ENCODE assay signal across 10 cellular contexts in genomic region chr6:53103993-53104675, GRCh38. TPM values are rescaled to one million over a fixed set of nuclear protein-coding genes. Genes with fewer than 3 reads are reported as not detected.
DNase-seq lines count a peak whose midpoint lies in the region; ATAC-seq and TF ChIP-seq lines count a peak whose summit lies in the region.
"Had no signal": no experiment of that assay in that cellular context is flagged by ENCODE, and none has a peak within 500 bp of the region (broad histone marks: within the 10 kb centered on the region; RNA-seq: fewer than 3 reads in every experiment).

No MANE protein-coding gene starts in this region.

- no peaks in the 10 kb centered on the region for H3K9me3 Mint-ChIP-seq in osteocyte (ENCODE audit: unreplicated experiment)
- no peaks in the 10 kb centered on the region for H3K9me3 Mint-ChIP-seq in activated naive CD8-positive, alpha-beta T cell treated with anti-CD3 and anti-CD28 coated beads for 36 hours

- DNase-seq in NCI-H510A treated with DMSO at 0.1 percent for 48 hours (lab: John Stamatoyannopoulos, UW) (peak; percentile 52), NCI-H510A (lab: John Stamatoyannopoulos, UW) (no peak), NCI-H2227 treated with DMSO at 0.1 percent for 48 hours (lab: John Stamatoyannopoulos, UW) (peak; percentile 32), choroid plexus epithelial cell (ENCODE audit: low read depth) (peak; percentile 13), osteocyte (ENCODE audit: extremely low spot score, unreplicated experiment) (no peak), T-helper 9 cell (no peak)
- no peak for DNase-seq in activated naive CD8-positive, alpha-beta T cell treated with anti-CD3 and anti-CD28 coated beads for 36 hours
- DNase-seq: activated naive CD4-positive, alpha-beta T cell treated with Interleukin-2 at 50 U/mL for 16 hours had no signal

- peaks cover 8% of the 10 kb centered on the region for H3K4me1 Mint-ChIP-seq in osteocyte (ENCODE audit: unreplicated experiment)
- no peaks in the 10 kb centered on the region for H3K4me1 Mint-ChIP-seq in activated naive CD8-positive, alpha-beta T cell treated with anti-CD3 and anti-CD28 coated beads for 36 hours

- H3K27ac Mint-ChIP-seq in osteocyte (ENCODE audit: unreplicated experiment), result no peak overlapping the region
- no peak overlapping the region for H3K27ac Mint-ChIP-seq in activated naive CD8-positive, alpha-beta T cell treated with anti-CD3 and anti-CD28 coated beads for 36 hours

- TF ChIP-seq CTCF in choroid plexus epithelial cell (conservative IDR thresholded peaks at IDR 0.05; ENCODE audit: low read depth, low read length) (no peak), osteocyte (IDR thresholded peaks at IDR 0.05) (peak; percentile 42)

- no peaks in the 10 kb centered on the region for H3K27me3 Mint-ChIP-seq in osteocyte (ENCODE audit: unreplicated experiment)
- no peaks in the 10 kb centered on the region for H3K27me3 Mint-ChIP-seq in activated naive CD8-positive, alpha-beta T cell treated with anti-CD3 and anti-CD28 coated beads for 36 hours

- no peak for ATAC-seq in GM19455 (IDR thresholded peaks at IDR 0.05; ENCODE audit: unreplicated experiment)

- no peak overlapping the region for H3K4me3 Mint-ChIP-seq in osteocyte (ENCODE audit: unreplicated experiment)
- no peak overlapping the region for H3K4me3 Mint-ChIP-seq in activated naive CD8-positive, alpha-beta T cell treated with anti-CD3 and anti-CD28 coated beads for 36 hours

- H3K36me3 Mint-ChIP-seq in osteocyte (ENCODE audit: unreplicated experiment), result peaks cover 16% of the 10 kb centered on the region
- H3K36me3 Mint-ChIP-seq in activated naive CD8-positive, alpha-beta T cell treated with anti-CD3 and anti-CD28 coated beads for 36 hours, result peaks cover 5% of the 10 kb centered on the region

- no peak overlapping the region for H3K4me3 ChIP-seq in choroid plexus epithelial cell (ENCODE audit: low read depth, low read length)
- H3K4me3 ChIP-seq: SK-N-MC had no signal

RNA-seq across cellular contexts. Expression of gene FBXO9, which starts 38.9 kb away (rescaled TPM):
- 74.8 and 79.9 TPM in 2 replicates for total RNA-seq in osteocyte
- 10 to 100 TPM; 55.4 to 56.2 TPM for total RNA-seq in activated naive CD8-positive, alpha-beta T cell treated with anti-CD3 and anti-CD28 coated beads for 36 hours

RNA-seq across cellular contexts. Expression of gene CILK1, which starts 42.5 kb away (rescaled TPM):
- total RNA-seq in osteocyte, result 14.7 and 15.0 TPM in 2 replicates
- total RNA-seq in activated naive CD8-positive, alpha-beta T cell treated with anti-CD3 and anti-CD28 coated beads for 36 hours, result 1 to 10 TPM; 6.2 to 6.4 TPM

RNA-seq across cellular contexts. Expression of gene GCM1, which starts 44.5 kb away (rescaled TPM):
- not detected in 2 replicates for total RNA-seq in osteocyte
- not detected for total RNA-seq in activated naive CD8-positive, alpha-beta T cell treated with anti-CD3 and anti-CD28 coated beads for 36 hours

Comparison
In these comparisons a context has a peak if more than half of its experiments do, and no peak if none do; other contexts are left out.
1. DNase-seq: peak in NCI-H510A treated with DMSO at 0.1 percent for 48 hours (single experiment), NCI-H2227 treated with DMSO at 0.1 percent for 48 hours (single experiment) and choroid plexus epithelial cell (single experiment); none in NCI-H510A (single experiment), osteocyte (single experiment), activated naive CD8-positive, alpha-beta T cell treated with anti-CD3 and anti-CD28 coated beads for 36 hours (single experiment) and T-helper 9 cell (single experiment).